9 cellular contexts compared by ENCODE assay signal in genomic region chr4:30294295-30294694, GRCh38.
"Had no signal": no experiment of that assay in that cellular context is flagged by ENCODE, and none has a peak within 500 bp of the region (broad histone marks: within the 10 kb centered on the region; RNA-seq: fewer than 3 reads in every experiment).

No MANE protein-coding gene starts in this region.

- H3K9me3 ChIP-seq: HAP-1 had no signal

- H3K36me3 Mint-ChIP-seq: IgD-negative memory B cell had no signal

- H3K27me3 Mint-ChIP-seq: IgD-negative memory B cell had no signal

- H3K4me3 ChIP-seq: GM23248, HAP-1 had no signal

- H3K36me3 ChIP-seq: HAP-1 had no signal

- DNase-seq: GM23248, GOT3, H7, HFFc6 had no signal

- H3K4me1 ChIP-seq: HAP-1 had no signal

- H3K4me1 Mint-ChIP-seq: IgD-negative memory B cell had no signal

- H3K4me3 Mint-ChIP-seq: HFFc6, IgD-negative memory B cell had no signal

- H2AFZ ChIP-seq: GM23248 had no signal

- ATAC-seq: HCT116, HepG2 had no signal

- H3K27ac Mint-ChIP-seq: HFFc6, IgD-negative memory B cell had no signal

- H3K27ac ChIP-seq: GM23248, HL-60 had no signal

- H3K9ac ChIP-seq: GM23248 had no signal
